Comparison of ENCODE assay signal across 14 cellular contexts in genomic region chr1:224492632-224493031, GRCh38. TPM values are rescaled to one million over a fixed set of nuclear protein-coding genes. Genes with fewer than 3 reads are reported as not detected.
DNase-seq lines count a peak whose midpoint lies in the region; ATAC-seq and TF ChIP-seq lines count a peak whose summit lies in the region.
"Had no signal": no experiment of that assay in that cellular context is flagged by ENCODE, and none has a peak within 500 bp of the region (broad histone marks: within the 10 kb centered on the region; RNA-seq: fewer than 3 reads in every experiment).

No MANE protein-coding gene starts in this region.

- no peak overlapping the region for H3K4me2 ChIP-seq in MM.1S (ENCODE audit: low read depth, low read length)
- H3K4me2 ChIP-seq in PC-3 (ENCODE audit: low read length), result no peak overlapping the region
- H3K4me2 ChIP-seq: A549 had no signal

- no peak overlapping the region for H2AFZ ChIP-seq in MM.1S (ENCODE audit: low read length)
- peak overlapping the region; percentile 2; the same call in 1 of the 2 replicates for H2AFZ ChIP-seq in PC-3 (ENCODE audit: low read length)

- H3K27ac ChIP-seq in MM.1S (ENCODE audit: low read length), result no peak overlapping the region
- peak overlapping the region; percentile 32 for H3K27ac ChIP-seq in PC-3 (ENCODE audit: low read length)
- H3K27ac ChIP-seq: A549, C4-2B had no signal

- peak overlapping the region; percentile 48 for H3K27ac Mint-ChIP-seq in dendritic cell treated with granulocyte-macrophage colony-stimulating factor and Interleukin-4, amounts not matched to agents 40 ng/mL and 50 ng/mL, for 4 days
- H3K27ac Mint-ChIP-seq: CD8-positive, alpha-beta T cell had no signal

- no peak overlapping the region for H3K4me3 Mint-ChIP-seq in dendritic cell treated with granulocyte-macrophage colony-stimulating factor and Interleukin-4, amounts not matched to agents 40 ng/mL and 50 ng/mL, for 4 days
- H3K4me3 Mint-ChIP-seq in activated T-cell treated with anti-CD3 and anti-CD28 coated beads, Interleukin-2, amount 50 U/mL, for 4 hours, result no peak overlapping the region
- H3K4me3 Mint-ChIP-seq: CD8-positive, alpha-beta T cell had no signal

- no peak for TF ChIP-seq CTCF in MM.1S (IDR thresholded peaks at IDR 0.05; ENCODE audit: low read length)
- no peak for TF ChIP-seq CTCF in PC-3 (conservative IDR thresholded peaks at IDR 0.05; ENCODE audit: low read depth, low read length)

- ATAC-seq in PC-3 (peak; percentile 25), HG03039 (IDR thresholded peaks at IDR 0.05; ENCODE audit: unreplicated experiment) (no peak), GM21367 (IDR thresholded peaks at IDR 0.05; ENCODE audit: unreplicated experiment) (no peak)
- ATAC-seq in activated T-cell treated with anti-CD3 and anti-CD28 coated beads, Interleukin-2, amount 50 U/mL, for 4 hours, result no peak
- ATAC-seq: A549; CD8-positive, alpha-beta T cell; HCT116 had no signal

- H3K27me3 ChIP-seq in MM.1S (replicated peaks; ENCODE audit: insufficient read depth, low read length), result no peaks in the 10 kb centered on the region
- no peaks in the 10 kb centered on the region for H3K27me3 ChIP-seq in PC-3 (ENCODE audit: low read length)
- H3K27me3 ChIP-seq: BE2C had no signal

- CTCF ChIA-PET in PC-3 (lab: Charles Lee), result no interaction called here

- DNase-seq in MM.1S (peak; percentile 5), PC-3 (no peak)
- DNase-seq in activated T-cell treated with anti-CD3 and anti-CD28 coated beads, Interleukin-2, amount 50 U/mL, for 4 hours, result no peak
- DNase-seq: BE2C; CD8-positive, alpha-beta T cell; DND-41; GDM1; IMR-90 had no signal

- H3F3A ChIP-seq in MM.1S (ENCODE audit: insufficient read depth, low read length) (peaks cover 12% of the 10 kb centered on the region), PC-3 (ENCODE audit: low read length, unreplicated experiment) (no peaks in the 10 kb centered on the region)

- BruUV-seq in PC-3 (replicated peaks; lab: Mats Ljungman, UMichigan), result no TSS peak

- peaks cover 5% of the 10 kb centered on the region for H3K36me3 Mint-ChIP-seq in dendritic cell treated with granulocyte-macrophage colony-stimulating factor and Interleukin-4, amounts not matched to agents 40 ng/mL and 50 ng/mL, for 4 days (ENCODE audit: low read depth)
- H3K36me3 Mint-ChIP-seq in activated T-cell treated with anti-CD3 and anti-CD28 coated beads, Interleukin-2, amount 50 U/mL, for 4 hours (ENCODE audit: insufficient read depth), result no peaks in the 10 kb centered on the region
- H3K36me3 Mint-ChIP-seq: CD8-positive, alpha-beta T cell had no signal

- no peaks in the 10 kb centered on the region for H4K20me1 ChIP-seq in MM.1S (ENCODE audit: insufficient read depth, low read length)
- H4K20me1 ChIP-seq in PC-3 (ENCODE audit: low read length), result no peaks in the 10 kb centered on the region

- H3K4me3 ChIP-seq in MM.1S (ENCODE audit: low read length) (no peak overlapping the region), PC-3 (ENCODE audit: low read length) (no peak overlapping the region)
- H3K4me3 ChIP-seq: A549 had no signal

- intact Hi-C loops in PC-3 (cut with micrococcal nuclease), result loop anchor here (5.0 kb wide), 1 partner anchor 35 kb away; no protein-coding TSS in a partner anchor
- intact Hi-C loops in dendritic cell treated with granulocyte-macrophage colony-stimulating factor and Interleukin-4, amounts not matched to agents 40 ng/mL and 50 ng/mL, for 4 days (cut with micrococcal nuclease), result no loop called here

- H3K9me3 Mint-ChIP-seq in dendritic cell treated with granulocyte-macrophage colony-stimulating factor and Interleukin-4, amounts not matched to agents 40 ng/mL and 50 ng/mL, for 4 days, result no peaks in the 10 kb centered on the region
- H3K9me3 Mint-ChIP-seq in activated T-cell treated with anti-CD3 and anti-CD28 coated beads, Interleukin-2, amount 50 U/mL, for 4 hours, result no peaks in the 10 kb centered on the region
- H3K9me3 Mint-ChIP-seq: CD8-positive, alpha-beta T cell had no signal

- H3K27me3 Mint-ChIP-seq in dendritic cell treated with granulocyte-macrophage colony-stimulating factor and Interleukin-4, amounts not matched to agents 40 ng/mL and 50 ng/mL, for 4 days, result no peaks in the 10 kb centered on the region
- no peaks in the 10 kb centered on the region for H3K27me3 Mint-ChIP-seq in activated T-cell treated with anti-CD3 and anti-CD28 coated beads, Interleukin-2, amount 50 U/mL, for 4 hours (ENCODE audit: low read depth)

- H3K4me1 ChIP-seq in MM.1S (ENCODE audit: low read length), result peaks cover 11% of the 10 kb centered on the region
- peaks cover 32% of the 10 kb centered on the region for H3K4me1 ChIP-seq in PC-3 (ENCODE audit: insufficient read depth, low read length)
- H3K4me1 ChIP-seq: A549, BE2C had no signal

- H3K36me3 ChIP-seq in MM.1S (replicated peaks; ENCODE audit: insufficient read depth, low read length) (no peaks in the 10 kb centered on the region), PC-3 (ENCODE audit: low read depth, low read length) (no peaks in the 10 kb centered on the region)
- H3K36me3 ChIP-seq: BE2C had no signal

- no peaks in the 10 kb centered on the region for H3K9me3 ChIP-seq in MM.1S (replicated peaks; ENCODE audit: insufficient read depth, low read length)
- H3K9me3 ChIP-seq in PC-3 (ENCODE audit: low read length), result peaks cover 5% of the 10 kb centered on the region; the same call in 1 of the 2 replicates
- H3K9me3 ChIP-seq: BE2C had no signal

- POLR2A ChIA-PET in PC-3 (lab: Charles Lee; ENCODE audit: unreplicated experiment), result interaction anchor here (0.6 kb wide), 1 partner anchor 62 kb away, joined by 7 read pairs; no protein-coding TSS in a partner anchor

- no peaks in the 10 kb centered on the region for H3K79me2 ChIP-seq in MM.1S (ENCODE audit: low read length)
- H3K79me2 ChIP-seq in PC-3 (ENCODE audit: low read length), result no peaks in the 10 kb centered on the region

- peaks cover 51% of the 10 kb centered on the region for H3K4me1 Mint-ChIP-seq in dendritic cell treated with granulocyte-macrophage colony-stimulating factor and Interleukin-4, amounts not matched to agents 40 ng/mL and 50 ng/mL, for 4 days (ENCODE audit: low read depth)
- H3K4me1 Mint-ChIP-seq in activated T-cell treated with anti-CD3 and anti-CD28 coated beads, Interleukin-2, amount 50 U/mL, for 4 hours (ENCODE audit: low read depth), result peaks cover 9% of the 10 kb centered on the region

- no peak overlapping the region for H3K9ac ChIP-seq in MM.1S (ENCODE audit: low read length)
- H3K9ac ChIP-seq in PC-3 (ENCODE audit: low read length), result no peak overlapping the region

- H3K9me2 ChIP-seq in MM.1S (replicated peaks; ENCODE audit: insufficient read depth, low read length) (no peaks in the 10 kb centered on the region), PC-3 (replicated peaks; ENCODE audit: low read length) (no peaks in the 10 kb centered on the region)

RNA-seq across cellular contexts. Expression of gene WDR26, which starts 58.0 kb away (rescaled TPM):
- total RNA-seq in PC-3 (2014; rRNA removed), result 40.7 and 45.2 TPM in 2 replicates
- total RNA-seq in activated T-cell treated with anti-CD3 and anti-CD28 coated beads, Interleukin-2, amount 50 U/mL, for 4 hours, result 10 to 100 TPM; 48.9 to 58.6 (median 53.6) TPM
